In the genomic region with DNA sequence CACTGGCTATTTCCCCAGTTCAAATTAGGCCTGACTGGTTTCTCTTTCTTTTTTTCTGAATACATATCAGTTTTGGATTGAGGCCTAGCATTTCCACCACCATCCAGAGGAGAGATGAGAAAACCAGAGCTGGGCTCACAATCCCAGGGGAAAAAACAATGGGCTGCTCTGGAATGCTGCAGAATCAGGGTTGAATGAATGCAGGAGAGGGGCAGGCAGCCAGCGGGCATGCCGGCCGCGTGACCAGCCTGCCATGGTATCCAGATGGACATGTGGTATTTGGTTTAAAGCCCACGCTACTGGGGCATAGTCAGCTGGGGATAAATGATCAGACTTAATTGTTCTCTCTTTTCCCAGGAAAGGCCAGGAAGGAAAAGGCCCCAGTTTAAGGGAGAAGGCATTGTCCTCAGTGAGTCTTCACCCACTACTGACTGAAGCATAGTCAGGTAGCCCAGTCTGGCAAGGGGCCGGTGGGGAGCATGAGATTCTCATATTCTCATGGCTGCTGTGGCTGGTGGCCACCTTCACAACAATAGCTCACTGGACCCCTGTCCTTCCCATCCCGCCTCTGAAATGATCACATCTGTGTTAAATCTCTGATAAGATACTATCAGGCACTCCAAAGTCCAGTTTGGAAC, we compare ENCODE assay signal across 11 cellular contexts. TPM values are rescaled to one million over a fixed set of nuclear protein-coding genes. Genes with fewer than 3 reads are reported as not detected.
A peak's percentile ranks its signal among the peaks of the same experiment; 100 is the strongest.
DNase-seq lines count a peak whose midpoint lies in the region; ATAC-seq and TF ChIP-seq lines count a peak whose summit lies in the region.
"Had no signal": no experiment of that assay in that cellular context is flagged by ENCODE, and none has a peak within 500 bp of the region (broad histone marks: within the 10 kb centered on the region; RNA-seq: fewer than 3 reads in every experiment).

No MANE protein-coding gene starts in this region.

- H3K27me3 Mint-ChIP-seq in activated CD8-positive, alpha-beta memory T cell treated with anti-CD3 and anti-CD28 coated beads, Interleukin-2, amount 10 ng/mL, durations not matched to agents 7 days and 5 days, result peaks cover 2% of the 10 kb centered on the region
- no peaks in the 10 kb centered on the region for H3K27me3 Mint-ChIP-seq in central memory CD8-positive, alpha-beta T cell

- H3K27ac ChIP-seq in neuronal stem cell (replicated peaks; ENCODE audit: low read length) (no peak overlapping the region), upper lobe of left lung (no peak overlapping the region)

- H2BK15ac ChIP-seq in neuronal stem cell (ENCODE audit: low read length), result no peak overlapping the region

- H4K8ac ChIP-seq in neuronal stem cell (ENCODE audit: low read depth, low read length), result no peak overlapping the region

- no peak for ATAC-seq in activated CD8-positive, alpha-beta memory T cell treated with anti-CD3 and anti-CD28 coated beads, Interleukin-2, amount 10 ng/mL, durations not matched to agents 7 days and 5 days
- no peak for ATAC-seq in central memory CD8-positive, alpha-beta T cell (replicated peaks; ENCODE audit: extremely low read depth, poor library complexity, severe bottlenecking)
- ATAC-seq in upper lobe of left lung (ENCODE audit: low FRiP score in 2 of 2), result no peak
- ATAC-seq: pancreas had no signal

- H3K36me3 ChIP-seq in neuronal stem cell (replicated peaks in 1 of 2; ENCODE audit: control insufficient read depth in 2 of 2, insufficient read depth in 2 of 2, low read length in 2 of 2), result no peaks in the 10 kb centered on the region
- no peaks in the 10 kb centered on the region for H3K36me3 ChIP-seq in upper lobe of left lung
- H3K36me3 ChIP-seq: pancreas had no signal

- no peaks in the 10 kb centered on the region for H3K9me3 ChIP-seq in neuronal stem cell (replicated peaks in 1 of 2; ENCODE audit: control insufficient read depth in 2 of 2, insufficient read depth in 1 of 2, low read depth in 1 of 2, low read length in 2 of 2)
- no peaks in the 10 kb centered on the region for H3K9me3 ChIP-seq in upper lobe of left lung
- H3K9me3 ChIP-seq: pancreas had no signal

- no peak overlapping the region for H2BK12ac ChIP-seq in neuronal stem cell (ENCODE audit: low read length)

- peak overlapping the region; percentile 4 for H3K18ac ChIP-seq in neuronal stem cell (ENCODE audit: low read length)

- H3K27me3 ChIP-seq in neuronal stem cell (ENCODE audit: control insufficient read depth in 3 of 3, insufficient read depth in 3 of 3, low read depth in 1 of 3, low read length in 3 of 3) (no peaks in the 10 kb centered on the region), upper lobe of left lung (no peaks in the 10 kb centered on the region)
- H3K27me3 ChIP-seq: pancreas had no signal

- H3K23ac ChIP-seq in neuronal stem cell (ENCODE audit: low read depth, low read length, poor library complexity), result no peak overlapping the region

- H2AK5ac ChIP-seq in neuronal stem cell (ENCODE audit: low read depth, low read length), result no peak overlapping the region

- TF ChIP-seq EP300 in upper lobe of left lung (IDR thresholded peaks at IDR 0.05), result no peak

- no peak overlapping the region for H2BK120ac ChIP-seq in neuronal stem cell (ENCODE audit: low read depth, low read length)

- peak overlapping the region; percentile 57 for H2AFZ ChIP-seq in neuronal stem cell (ENCODE audit: low read length)

- H3K14ac ChIP-seq in neuronal stem cell (ENCODE audit: low read length), result no peak overlapping the region

- H3K4me1 ChIP-seq in neuronal stem cell (ENCODE audit: control insufficient read depth in 2 of 2, insufficient read depth in 1 of 2, low read depth in 1 of 2, low read length in 2 of 2) (peaks cover 0 to 4% of the 10 kb centered on the region in 2 donors), upper lobe of left lung (peaks cover 0 to 9% (median 6%) of the 10 kb centered on the region in 4 donors)

- no peaks in the 10 kb centered on the region for H3K79me1 ChIP-seq in neuronal stem cell (ENCODE audit: low read depth, low read length)

- H3K9ac ChIP-seq in neuronal stem cell (ENCODE audit: low read depth, low read length, poor library complexity), result no peak overlapping the region

- CTCF ChIA-PET in activated CD8-positive, alpha-beta memory T cell treated with anti-CD3 and anti-CD28 coated beads, Interleukin-2, amount 10 ng/mL, durations not matched to agents 7 days and 5 days (lab: Charles Lee), result interaction anchor here (1.1 to 1.4 kb wide), 3 partner anchors 35 to 98 kb away, joined by 3 to 4 read pairs (median 3); no protein-coding TSS in a partner anchor

- no peak overlapping the region for H3K4me3 Mint-ChIP-seq in activated CD8-positive, alpha-beta memory T cell treated with anti-CD3 and anti-CD28 coated beads, Interleukin-2, amount 10 ng/mL, durations not matched to agents 7 days and 5 days
- no peak overlapping the region for H3K4me3 Mint-ChIP-seq in central memory CD8-positive, alpha-beta T cell

- peak overlapping the region; percentile 85 for H3K27ac Mint-ChIP-seq in activated CD8-positive, alpha-beta memory T cell treated with anti-CD3 and anti-CD28 coated beads, Interleukin-2, amount 10 ng/mL, durations not matched to agents 7 days and 5 days
- peak overlapping the region; percentile 54 for H3K27ac Mint-ChIP-seq in central memory CD8-positive, alpha-beta T cell (ENCODE audit: low read depth)

- H3K4me3 ChIP-seq in neuronal stem cell (ENCODE audit: low read length in 2 of 2) (no peak overlapping the region), upper lobe of left lung (no peak overlapping the region)
- H3K4me3 ChIP-seq: pancreas had no signal

- no peaks in the 10 kb centered on the region for H3K9me3 Mint-ChIP-seq in activated CD8-positive, alpha-beta memory T cell treated with anti-CD3 and anti-CD28 coated beads, Interleukin-2, amount 10 ng/mL, durations not matched to agents 7 days and 5 days (ENCODE audit: low read depth)
- H3K9me3 Mint-ChIP-seq in central memory CD8-positive, alpha-beta T cell, result no peaks in the 10 kb centered on the region

- no peak for TF ChIP-seq CTCF in upper lobe of left lung (IDR thresholded peaks at IDR 0.05)

- no CpG with 5 or more reads among the region's 7 CpGs for WGBS in neuronal stem cell (ENCODE audit: extremely low coverage in 2 of 2, insufficient read length in 2 of 2, insufficient replicate concordance in 1 of 2), 2 donors
- WGBS in upper lobe of left lung, 2 donors, result 95 to 96% methylated on average over 7 of the region's 7 CpGs

- H2BK5ac ChIP-seq in neuronal stem cell (ENCODE audit: low read length), result no peak overlapping the region

- H3K36me3 Mint-ChIP-seq in activated CD8-positive, alpha-beta memory T cell treated with anti-CD3 and anti-CD28 coated beads, Interleukin-2, amount 10 ng/mL, durations not matched to agents 7 days and 5 days, result no peaks in the 10 kb centered on the region
- no peaks in the 10 kb centered on the region for H3K36me3 Mint-ChIP-seq in central memory CD8-positive, alpha-beta T cell (ENCODE audit: insufficient read depth)

- no peak overlapping the region for H3K4me2 ChIP-seq in neuronal stem cell (ENCODE audit: insufficient read depth, low read length, poor library complexity, severe bottlenecking)

- H3K4ac ChIP-seq in neuronal stem cell (ENCODE audit: low read length), result no peak overlapping the region

- H4K91ac ChIP-seq in neuronal stem cell (ENCODE audit: low read depth, low read length, poor library complexity), result no peak overlapping the region

- peaks cover 35% of the 10 kb centered on the region for H3K4me1 Mint-ChIP-seq in activated CD8-positive, alpha-beta memory T cell treated with anti-CD3 and anti-CD28 coated beads, Interleukin-2, amount 10 ng/mL, durations not matched to agents 7 days and 5 days
- H3K4me1 Mint-ChIP-seq in central memory CD8-positive, alpha-beta T cell, result peaks cover 6% of the 10 kb centered on the region

- no peak for TF ChIP-seq POLR2A in upper lobe of left lung (IDR thresholded peaks at IDR 0.05)

- no peak for DNase-seq in activated CD8-positive, alpha-beta memory T cell treated with anti-CD3 and anti-CD28 coated beads, Interleukin-2, amount 10 ng/mL, durations not matched to agents 7 days and 5 days
- no peak for DNase-seq in activated CD8-positive, alpha-beta memory T cell treated with anti-CD3 and anti-CD28 coated beads, Interleukin-2, amount 50 U/mL, for 48 hours
- DNase-seq in GM04504 (ENCODE audit: low read depth), result peak; percentile 70
- no peak for DNase-seq in central memory CD8-positive, alpha-beta T cell (ENCODE audit: low spot score in 2 of 2)
- DNase-seq in neuronal stem cell (ENCODE audit: low spot score), result no peak
- DNase-seq in NCI-H446 (lab: John Stamatoyannopoulos, UW), result no peak
- DNase-seq in upper lobe of left lung, result no peak
- DNase-seq in NCI-H446 treated with DMSO at 0.1 percent for 48 hours (lab: John Stamatoyannopoulos, UW), result no peak
- DNase-seq: NCI-H1930, NCI-H82, pancreas had no signal

RNA-seq across cellular contexts. Expression of a gene that starts 38.7 kb away (rescaled TPM):
- 10 to 100 TPM; 25.7 to 28.2 TPM for total RNA-seq in activated CD8-positive, alpha-beta memory T cell treated with anti-CD3 and anti-CD28 coated beads, Interleukin-2, amount 10 ng/mL, durations not matched to agents 7 days and 5 days
- polyA plus RNA-seq in neuronal stem cell (2013, experiment 1 of 2), result 31.5 TPM
- polyA plus RNA-seq in neuronal stem cell (2013, experiment 2 of 2), result 32.5 TPM
- 100 to 1,000 TPM in 1 of 6 donors, 10 to 100 TPM in 5; 37.2 to 110 (median 52.2) TPM for total RNA-seq in upper lobe of left lung
